Comparison of ENCODE assay signal across 14 cellular contexts in genomic region chr5:45262061-45262590, GRCh38.
DNase-seq lines count a peak whose midpoint lies in the region; ATAC-seq and TF ChIP-seq lines count a peak whose summit lies in the region.
"Had no signal": no experiment of that assay in that cellular context is flagged by ENCODE, and none has a peak within 500 bp of the region (broad histone marks: within the 10 kb centered on the region; RNA-seq: fewer than 3 reads in every experiment).

No MANE protein-coding gene starts in this region.

- POLR2A ChIA-PET in SK-N-SH (lab: Yijun Ruan, JAX), result no interaction called here

- H3K27me3 Mint-ChIP-seq in nephron (ENCODE audit: low read depth), result no peaks in the 10 kb centered on the region

- H3K27ac Mint-ChIP-seq in nephron, result peak overlapping the region in 2 of 3 experiments; percentile 2 to 42

- DNase-seq in left cardiac atrium (peak; percentile 17), heart left ventricle (no peak), SK-N-SH (peak; percentile 2), testis (peak; percentile 17), coronary artery (ENCODE audit: low spot score) (no peak)
- DNase-seq: C1 segment of cervical spinal cord, EL, IMR-90, NCI-H2081, NCI-H524, SHP77 had no signal

- H3K4me1 ChIP-seq in heart left ventricle, result peaks cover 0 to 7% (median 0%) of the 10 kb centered on the region in 12 donors
- no peaks in the 10 kb centered on the region; a peak in 1 of 4 replicates for H3K4me1 ChIP-seq in SK-N-SH (ENCODE audit: control insufficient read depth in 1 of 2, insufficient read depth in 2 of 2, low read depth in 1 of 2, low read length in 1 of 2)
- no peaks in the 10 kb centered on the region for H3K4me1 ChIP-seq in testis

- H3K4me3 Mint-ChIP-seq in nephron, result no peak overlapping the region

- H3F3A ChIP-seq in SK-N-SH (replicated peaks; ENCODE audit: insufficient read depth), result no peaks in the 10 kb centered on the region

- TF ChIP-seq POLR2A in heart left ventricle (IDR thresholded peaks at IDR 0.05), result no peak
- TF ChIP-seq POLR2A in testis (IDR thresholded peaks at IDR 0.05), result no peak

- no peaks in the 10 kb centered on the region for H4K20me1 ChIP-seq in SK-N-SH (ENCODE audit: insufficient read depth)

- CTCF ChIA-PET in SK-N-SH (lab: Yijun Ruan, JAX), result no interaction called here

- no peaks in the 10 kb centered on the region for H3K36me3 Mint-ChIP-seq in nephron (ENCODE audit: low read depth)

- 94 to 97% (median 95%) methylated on average over 28 to 29 of the region's 29 CpGs for WGBS in heart left ventricle, 4 donors
- WGBS in SK-N-SH (ENCODE audit: low lambda C conversion rate), result 10% methylated on average over 3 of the region's 29 CpGs
- WGBS in testis, 2 donors, result 73 to 77% methylated on average over 13 to 29 of the region's 29 CpGs

- H3K79me2 ChIP-seq in SK-N-SH (ENCODE audit: insufficient read depth), result no peaks in the 10 kb centered on the region

- TF ChIP-seq EP300 in SK-N-SH (IDR thresholded peaks at IDR 0.05; ENCODE audit: borderline replicate concordance in 1 of 2, low read depth in 1 of 2, low read length in 1 of 2), result no peak

- intact Hi-C loops in left cardiac atrium (cut with DNase I) (no loop called here), heart left ventricle (cut with DNase I) (no loop called here), testis (cut with DNase I; ENCODE audit: low total_unique reads) (no loop called here)

- H3K4me2 ChIP-seq in SK-N-SH, result peak overlapping the region; percentile 37

- TF ChIP-seq CTCF in heart left ventricle (IDR thresholded peaks at IDR 0.05), result no peak
- TF ChIP-seq CTCF in SK-N-SH (IDR thresholded peaks at IDR 0.05), result no peak
- TF ChIP-seq CTCF in nephron (IDR thresholded peaks at IDR 0.05; ENCODE audit: unreplicated experiment in 3 of 3), result no peak
- no peak for TF ChIP-seq CTCF in testis (IDR thresholded peaks at IDR 0.05)
- no peak for TF ChIP-seq CTCF in coronary artery (IDR thresholded peaks at IDR 0.05)

- H3K27ac ChIP-seq in heart left ventricle (no peak overlapping the region), SK-N-SH (ENCODE audit: low read depth in 2 of 2, low read length in 1 of 2) (no peak overlapping the region), testis (no peak overlapping the region), coronary artery (no peak overlapping the region)

- no peak for TF ChIP-seq RAD21 in SK-N-SH (IDR thresholded peaks at IDR 0.05; ENCODE audit: low read length)

- H3K9me2 ChIP-seq in SK-N-SH, result no peaks in the 10 kb centered on the region

- no peaks in the 10 kb centered on the region for H3K9me3 Mint-ChIP-seq in nephron

- H3K4me3 ChIP-seq in heart left ventricle (no peak overlapping the region), SK-N-SH (ENCODE audit: low read depth in 2 of 2, low read length in 1 of 2) (peak overlapping the region; percentile 12 to 19; a peak in 1 of 4 replicates), testis (peak overlapping the region in 1 of 2 donors; percentile 18), coronary artery (no peak overlapping the region)

- peaks cover 6% of the 10 kb centered on the region for H3K4me1 Mint-ChIP-seq in nephron

- H3K27me3 ChIP-seq in heart left ventricle (no peaks in the 10 kb centered on the region), SK-N-SH (ENCODE audit: insufficient read depth) (peaks cover 7% of the 10 kb centered on the region; the same call in 1 of the 2 replicates), testis (no peaks in the 10 kb centered on the region)

- H2AFZ ChIP-seq in SK-N-SH (ENCODE audit: low read depth), result no peak overlapping the region

- no peak for ATAC-seq in left cardiac atrium
- no peak for ATAC-seq in heart left ventricle
- ATAC-seq in HG02973 (IDR thresholded peaks at IDR 0.05; ENCODE audit: unreplicated experiment), result no peak
- ATAC-seq in HG03097 (IDR thresholded peaks at IDR 0.05; ENCODE audit: low FRiP score, unreplicated experiment), result no peak

- H3K9me3 ChIP-seq in heart left ventricle, result no peaks in the 10 kb centered on the region
- no peaks in the 10 kb centered on the region for H3K9me3 ChIP-seq in SK-N-SH
- H3K9me3 ChIP-seq in testis, result no peaks in the 10 kb centered on the region

- no peak overlapping the region for H3K9ac ChIP-seq in SK-N-SH

- H3K36me3 ChIP-seq in heart left ventricle, result no peaks in the 10 kb centered on the region
- no peaks in the 10 kb centered on the region for H3K36me3 ChIP-seq in SK-N-SH (replicated peaks in 1 of 2; ENCODE audit: control insufficient read depth in 1 of 2, insufficient read depth in 2 of 2, low read length in 1 of 2)
- H3K36me3 ChIP-seq in testis (ENCODE audit: low read depth, missing control alignments), result no peaks in the 10 kb centered on the region

TF ChIP-seq in SK-N-SH, 30 proteins besides CTCF, POLR2A, EP300 and RAD21:
- TF ChIP-seq SIN3A (IDR thresholded peaks at IDR 0.05; ENCODE audit: borderline replicate concordance, low read depth, low read length) (no peak), JUND (IDR thresholded peaks at IDR 0.05) (no peak), REST (IDR thresholded peaks at IDR 0.05; ENCODE audit: low read depth, low read length) (no peak), TCF12 (IDR thresholded peaks at IDR 0.05) (no peak)

Comparison
In these comparisons a context has a peak if more than half of its experiments do, and no peak if none do; other contexts are left out.
1. DNase-seq: peak in left cardiac atrium (single experiment), SK-N-SH (single experiment) and testis (single experiment); none in heart left ventricle (0 of 5) and coronary artery (single experiment).
2. H3K4me3 ChIP-seq: peak in SK-N-SH (2 of 2); none in heart left ventricle (0 of 12) and coronary artery (single experiment).